ENCODE assay signal across 28 cellular contexts in genomic region chr4:169205146-169205806, GRCh38.
DNase-seq lines count a peak whose midpoint lies in the region; ATAC-seq and TF ChIP-seq lines count a peak whose summit lies in the region.
"Had no signal": no experiment of that assay in that cellular context is flagged by ENCODE, and none has a peak within 500 bp of the region (broad histone marks: within the 10 kb centered on the region; RNA-seq: fewer than 3 reads in every experiment).

No MANE protein-coding gene starts in this region.

- H2AK5ac ChIP-seq in IMR-90 (ENCODE audit: low read depth, low read length) = no peak overlapping the region

- H3K27ac ChIP-seq in IMR-90 (ENCODE audit: insufficient read depth, low read length) = no peak overlapping the region; the same call in 1 of the 2 replicates
- H3K27ac ChIP-seq in smooth muscle cell (ENCODE audit: low read depth) = peak overlapping the region; percentile 48
- H3K27ac ChIP-seq: adrenal gland, brain microvascular endothelial cell, gastrocnemius medialis, KMS-11, lower lobe of right lung, PC-9, sigmoid colon, thoracic aorta had no signal

- H3F3A ChIP-seq in smooth muscle cell (ENCODE audit: low read depth) = peaks cover 6% of the 10 kb centered on the region

- H3K9me1 ChIP-seq in IMR-90 (ENCODE audit: insufficient read depth, low read length) = peaks cover 20% of the 10 kb centered on the region

- H3K4me1 Mint-ChIP-seq in chondrocyte (ENCODE audit: low read depth) = peaks cover 74% of the 10 kb centered on the region
- no peaks in the 10 kb centered on the region for H3K4me1 Mint-ChIP-seq in activated CD4-positive, alpha-beta memory T cell treated with anti-CD3 and anti-CD28 coated beads for 36 hours (ENCODE audit: low read depth)
- H3K4me1 Mint-ChIP-seq: CD4-positive, CD25-positive, alpha-beta regulatory T cell had no signal

- H4K91ac ChIP-seq in IMR-90 (ENCODE audit: insufficient read depth, low read depth, low read length) = no peak overlapping the region

- H3K36me3 ChIP-seq in IMR-90 (ENCODE audit: control insufficient read depth, insufficient read depth, low read length) (0 out of 2 replicates have a peak, but pooled peaks cover 1% of the 10 kb centered on the region), smooth muscle cell (ENCODE audit: low read depth) (no peaks in the 10 kb centered on the region)
- H3K36me3 ChIP-seq: adrenal gland, brain microvascular endothelial cell, gastrocnemius medialis, HAP-1, lower lobe of right lung, prostate gland, sigmoid colon, thoracic aorta had no signal

- TF ChIP-seq POLR2A in IMR-90 (IDR thresholded peaks at IDR 0.05; ENCODE audit: low read depth, low read length) = no peak

- no peak for TF ChIP-seq CTCF in IMR-90 (conservative IDR thresholded peaks at IDR 0.05; ENCODE audit: low read depth, low read length)
- TF ChIP-seq CTCF in chondrocyte (IDR thresholded peaks at IDR 0.05) = no peak
- TF ChIP-seq CTCF in smooth muscle cell (IDR thresholded peaks at IDR 0.05; ENCODE audit: borderline replicate concordance, insufficient read depth, poor library complexity, severe bottlenecking) = no peak

- no peak overlapping the region for H4K5ac ChIP-seq in IMR-90 (ENCODE audit: low read depth, low read length)

- H3K4me3 Mint-ChIP-seq in chondrocyte (ENCODE audit: unreplicated experiment) = no peak overlapping the region
- H3K4me3 Mint-ChIP-seq in activated CD4-positive, alpha-beta memory T cell treated with anti-CD3 and anti-CD28 coated beads for 36 hours = no peak overlapping the region
- H3K4me3 Mint-ChIP-seq: activated B cell treated with CpG ODN at 0.5 μM for 24 hours; CD4-positive, CD25-positive, alpha-beta regulatory T cell; neural crest cell had no signal

- H2BK5ac ChIP-seq in IMR-90 (ENCODE audit: low read depth, low read length, poor library complexity, severe bottlenecking) = no peak overlapping the region

- DNase-seq in IMR-90 = no peak
- no peak for DNase-seq in chondrocyte (ENCODE audit: low spot score)
- no peak for DNase-seq in left lobe of liver (ENCODE audit: low spot score)
- no peak for DNase-seq in smooth muscle cell (lab: John Stamatoyannopoulos, UW; ENCODE audit: unreplicated experiment)
- no peak for DNase-seq in HuH-7.5 (ENCODE audit: low spot score)
- no peak for DNase-seq in hippocampal formation (lab: John Stamatoyannopoulos, UW)
- no peak for DNase-seq in activated CD4-positive, alpha-beta memory T cell treated with anti-CD3 and anti-CD28 coated beads for 36 hours
- DNase-seq: activated B cell treated with CpG ODN at 0.5 μM for 24 hours; activated naive CD4-positive, alpha-beta T cell treated with Interleukin-2 at 50 U/mL for 16 hours; adrenal gland; brain microvascular endothelial cell; CD4-positive, CD25-positive, alpha-beta regulatory T cell; gastrocnemius medialis; lower lobe of right lung; mucosa of descending colon; NCI-H187 treated with DMSO at 0.1 percent for 48 hours; NCI-H524 treated with DMSO at 0.1 percent for 48 hours; NK-92 treated with Interleukin-12 subunit alpha and Interleukin-12 subunit beta, amount 100 ng/mL, for 24 hours; Right ventricle myocardium superior; sigmoid colon; stimulated activated naive CD4-positive, alpha-beta T cell; SW 1271 had no signal

- H3K4me1 ChIP-seq in IMR-90 (ENCODE audit: control insufficient read depth, insufficient read depth, low read length) (peaks cover 19% of the 10 kb centered on the region), smooth muscle cell (ENCODE audit: low read depth) (peaks cover 34% of the 10 kb centered on the region)
- H3K4me1 ChIP-seq: prostate gland had no signal

- peaks cover 74% of the 10 kb centered on the region for H3K79me2 ChIP-seq in smooth muscle cell (ENCODE audit: low read depth)

- no peak overlapping the region for H3K23ac ChIP-seq in IMR-90 (ENCODE audit: low read depth, low read length)

- ATAC-seq in IMR-90 (ENCODE audit: low read depth) (peak; percentile 9; the same call in 1 of the 2 replicates), left lobe of liver (peak; percentile 25)
- ATAC-seq: gastrocnemius medialis, lower lobe of right lung, mucosa of descending colon had no signal

- no peak overlapping the region for H3K56ac ChIP-seq in IMR-90 (ENCODE audit: extremely low read depth, insufficient read depth, low read length)

- intact Hi-C loops in IMR-90 (cut with micrococcal nuclease) = no loop called here
- intact Hi-C loops in activated CD4-positive, alpha-beta memory T cell treated with anti-CD3 and anti-CD28 coated beads for 36 hours (cut with micrococcal nuclease) = no loop called here

- no peak overlapping the region for H3K18ac ChIP-seq in IMR-90 (ENCODE audit: low read depth, low read length)

- CTCF ChIA-PET in IMR-90 (lab: Yijun Ruan, JAX) = no interaction called here
- CTCF ChIA-PET in activated CD4-positive, alpha-beta memory T cell treated with anti-CD3 and anti-CD28 coated beads for 36 hours (lab: Charles Lee) = no interaction called here

- H3K4ac ChIP-seq in IMR-90 (ENCODE audit: low read depth, low read length) = no peak overlapping the region

- no peak overlapping the region for H2BK120ac ChIP-seq in IMR-90 (ENCODE audit: low read depth, low read length)

- in situ Hi-C loops in IMR-90 (cut with MboI; ENCODE audit: low sequenced_read_pairs) = no loop called here

- no peaks in the 10 kb centered on the region for H3K9me3 Mint-ChIP-seq in chondrocyte (ENCODE audit: low read depth)
- H3K9me3 Mint-ChIP-seq in activated CD4-positive, alpha-beta memory T cell treated with anti-CD3 and anti-CD28 coated beads for 36 hours = no peaks in the 10 kb centered on the region
- H3K9me3 Mint-ChIP-seq: CD4-positive, CD25-positive, alpha-beta regulatory T cell had no signal

- WGBS in IMR-90 (ENCODE audit: extremely low coverage in 2 of 2, insufficient read length in 1 of 2), 2 experiments = no CpG with 5 or more reads among the region's 3 CpGs
- 94% methylated on average over 3 of the region's 3 CpGs for WGBS in smooth muscle cell (ENCODE audit: low lambda C conversion rate)

- peaks cover 5% of the 10 kb centered on the region for H3K36me3 Mint-ChIP-seq in chondrocyte (ENCODE audit: low read depth)
- H3K36me3 Mint-ChIP-seq in activated CD4-positive, alpha-beta memory T cell treated with anti-CD3 and anti-CD28 coated beads for 36 hours = no peaks in the 10 kb centered on the region
- H3K36me3 Mint-ChIP-seq: CD4-positive, CD25-positive, alpha-beta regulatory T cell had no signal

- peak overlapping the region; percentile 49 for H3K27ac Mint-ChIP-seq in chondrocyte (ENCODE audit: unreplicated experiment)
- H3K27ac Mint-ChIP-seq in activated CD4-positive, alpha-beta memory T cell treated with anti-CD3 and anti-CD28 coated beads for 36 hours = no peak overlapping the region
- H3K27ac Mint-ChIP-seq: activated B cell treated with CpG ODN at 0.5 μM for 24 hours; CD4-positive, CD25-positive, alpha-beta regulatory T cell had no signal

- dilution Hi-C loops in IMR-90 (cut with HindIII; ENCODE audit: low sequenced_read_pairs, unreplicated experiment) = no loop called here

- peaks cover 45% of the 10 kb centered on the region for H4K20me1 ChIP-seq in IMR-90 (ENCODE audit: insufficient read depth, low read length)
- peaks cover 39% of the 10 kb centered on the region for H4K20me1 ChIP-seq in smooth muscle cell (ENCODE audit: low read depth)

- H2AK9ac ChIP-seq in IMR-90 (replicated peaks; ENCODE audit: low read depth, low read length, poor library complexity) = no peak overlapping the region

- H3K14ac ChIP-seq in IMR-90 (replicated peaks; ENCODE audit: low read depth, low read length) = no peak overlapping the region

- POLR2A ChIA-PET in IMR-90 (lab: Charles Lee; ENCODE audit: unreplicated experiment) = no interaction called here
- POLR2A ChIA-PET in activated CD4-positive, alpha-beta memory T cell treated with anti-CD3 and anti-CD28 coated beads for 36 hours (lab: Charles Lee) = no interaction called here

- TF ChIP-seq RAD21 in IMR-90 (IDR thresholded peaks at IDR 0.05; ENCODE audit: low read length) = no peak

- no peaks in the 10 kb centered on the region for H3K27me3 ChIP-seq in IMR-90 (ENCODE audit: control insufficient read depth, insufficient read depth, low read length)
- no peaks in the 10 kb centered on the region for H3K27me3 ChIP-seq in smooth muscle cell (ENCODE audit: low read depth)
- H3K27me3 ChIP-seq: adrenal gland, brain microvascular endothelial cell, gastrocnemius medialis, sigmoid colon had no signal

- H3K9me3 ChIP-seq in IMR-90 (ENCODE audit: control insufficient read depth, insufficient read depth, low read length) (no peaks in the 10 kb centered on the region), smooth muscle cell (replicated peaks; ENCODE audit: low read depth) (no peaks in the 10 kb centered on the region)
- H3K9me3 ChIP-seq: adrenal gland, gastrocnemius medialis, HAP-1, lower lobe of right lung, mucosa of descending colon, prostate gland, sigmoid colon, thoracic aorta had no signal

- no peak overlapping the region for H4K8ac ChIP-seq in IMR-90 (ENCODE audit: low read depth in 2 of 2, low read length in 2 of 2)

- H3K9ac ChIP-seq in IMR-90 (ENCODE audit: low read depth, low read length) (no peak overlapping the region), smooth muscle cell (ENCODE audit: low read depth) (no peak overlapping the region)
- H3K9ac ChIP-seq: KMS-11 had no signal

- H3K4me3 ChIP-seq in IMR-90 (ENCODE audit: insufficient read depth, low read depth, low read length) = no peak overlapping the region
- no peak overlapping the region for H3K4me3 ChIP-seq in smooth muscle cell
- H3K4me3 ChIP-seq: adrenal gland, gastrocnemius medialis, HAP-1, lower lobe of right lung, mucosa of descending colon, PC-9, prostate gland, sigmoid colon, thoracic aorta had no signal

- BruUV-seq in IMR-90 (replicated peaks; lab: Mats Ljungman, UMichigan) = no TSS peak

- peak overlapping the region; percentile 36; the same call in 1 of the 2 replicates for H3K4me2 ChIP-seq in IMR-90 (ENCODE audit: low read depth, low read length)
- no peak overlapping the region for H3K4me2 ChIP-seq in smooth muscle cell
- H3K4me2 ChIP-seq: KMS-11, PC-9 had no signal

- no peak overlapping the region for H2BK15ac ChIP-seq in IMR-90 (ENCODE audit: low read depth, low read length)

- H2AFZ ChIP-seq in IMR-90 (replicated peaks; ENCODE audit: low read length, poor library complexity) (no peak overlapping the region), smooth muscle cell (ENCODE audit: low read depth) (no peak overlapping the region)
- H2AFZ ChIP-seq: PC-9 had no signal

- H3K79me1 ChIP-seq in IMR-90 (ENCODE audit: low read depth in 1 of 2, low read length in 2 of 2) = peaks cover 30 to 80% of the 10 kb centered on the region in 2 experiments

- H3K27me3 Mint-ChIP-seq in chondrocyte (ENCODE audit: low read depth) = no peaks in the 10 kb centered on the region
- H3K27me3 Mint-ChIP-seq in activated CD4-positive, alpha-beta memory T cell treated with anti-CD3 and anti-CD28 coated beads for 36 hours = no peaks in the 10 kb centered on the region
- H3K27me3 Mint-ChIP-seq: activated B cell treated with CpG ODN at 0.5 μM for 24 hours; CD4-positive, CD25-positive, alpha-beta regulatory T cell had no signal

- H2BK20ac ChIP-seq in IMR-90 (ENCODE audit: low read depth, low read length) = no peak overlapping the region
